ENCODE assay signal across 9 cellular contexts in genomic region chr3:64489361-64490044, GRCh38.
A peak's percentile ranks its signal among the peaks of the same experiment; 100 is the strongest.
DNase-seq lines count a peak whose midpoint lies in the region; ATAC-seq and TF ChIP-seq lines count a peak whose summit lies in the region.
"Had no signal": no experiment of that assay in that cellular context is flagged by ENCODE, and none has a peak within 500 bp of the region (broad histone marks: within the 10 kb centered on the region; RNA-seq: fewer than 3 reads in every experiment).

No MANE protein-coding gene starts in this region.

- H3K36me3 ChIP-seq in transverse colon: no peaks in the 10 kb centered on the region

- peak; percentile 58 to 60 for DNase-seq in SHP77 (lab: John Stamatoyannopoulos, UW)
- no peak for DNase-seq in SHP77 treated with DMSO at 0.1 percent for 48 hours (lab: John Stamatoyannopoulos, UW)
- DNase-seq in islet precursor cell: peak; percentile 97
- DNase-seq in transverse colon: peak; percentile 54
- DNase-seq in T-helper 1 cell: no peak
- DNase-seq: activated naive CD8-positive, alpha-beta T cell treated with anti-CD3 and anti-CD28 coated beads, Interleukin-2, amount 10 ng/mL, durations not matched to agents 7 days and 5 days had no signal

- WGBS in transverse colon (ENCODE audit: low coverage in 1 of 2), 2 donors: 10 to 30% methylated on average over 4 to 23 of the region's 23 CpGs

- TF ChIP-seq CTCF in VCaP (conservative IDR thresholded peaks at IDR 0.05) (no peak), transverse colon (IDR thresholded peaks at IDR 0.05) (no peak)

- H3K4me1 ChIP-seq in transverse colon: peaks cover 0 to 9% (median 6%) of the 10 kb centered on the region in 4 donors

- intact Hi-C loops in transverse colon (cut with DNase I; ENCODE audit: low total_unique reads): no loop called here

- in situ Hi-C loops in transverse colon (cut with MboI; ENCODE audit: low pct_ligation_motif_present in 1 of 4, low pct_unique_long_range_greater_than_20kb in 1 of 4, low sequenced_read_pairs in 3 of 4): loop anchor here in 3 of 4 donors (10.0 kb wide), 2 partner anchors 455 to 465 kb away; partner anchors contain the start of gene PSMD6 (in 1 of the 3)

- TF ChIP-seq POLR2A in transverse colon (IDR thresholded peaks at IDR 0.05): no peak

- H3K27me3 ChIP-seq in transverse colon: no peaks in the 10 kb centered on the region

- H3K4me3 ChIP-seq in transverse colon: no peak overlapping the region

- ATAC-seq in HG03442 (IDR thresholded peaks at IDR 0.05; ENCODE audit: unreplicated experiment): no peak
- ATAC-seq in HG03025 (IDR thresholded peaks at IDR 0.05; ENCODE audit: low FRiP score, unreplicated experiment): no peak

- H3K27ac ChIP-seq in VCaP (peak overlapping the region; percentile 92), transverse colon (no peak overlapping the region)

- no peaks in the 10 kb centered on the region for H3K9me3 ChIP-seq in transverse colon

- TF ChIP-seq EP300 in transverse colon (IDR thresholded peaks at IDR 0.05; ENCODE audit: low read depth): no peak

Comparison
In these comparisons a context has a peak if more than half of its experiments do, and no peak if none do; other contexts are left out.
1. DNase-seq: peak in SHP77 (2 of 2), islet precursor cell (single experiment) and transverse colon (single experiment); none in SHP77 treated with DMSO at 0.1 percent for 48 hours (single experiment) and T-helper 1 cell (0 of 5).